ENCODE assay signal across 8 cellular contexts in genomic region chr14:77139540-77140342, GRCh38. TPM values are rescaled to one million over a fixed set of nuclear protein-coding genes. Genes with fewer than 3 reads are reported as not detected.
A peak's percentile ranks its signal among the peaks of the same experiment; 100 is the strongest.
DNase-seq lines count a peak whose midpoint lies in the region; ATAC-seq, FAIRE-seq and TF ChIP-seq lines count a peak whose summit lies in the region.

No MANE protein-coding gene starts in this region.

- no peak for ATAC-seq in GM18858 (IDR thresholded peaks at IDR 0.05; ENCODE audit: unreplicated experiment)
- no peak for ATAC-seq in HG02938 (IDR thresholded peaks at IDR 0.05; ENCODE audit: unreplicated experiment)

- peaks cover 12% of the 10 kb centered on the region for H3K4me1 Mint-ChIP-seq in activated T-helper 2 cell treated with anti-CD3 and anti-CD28 coated beads, Interferon-gamma antibody, Interleukin-2, Interleukin-4, amounts not matched to agents 10 μg/mL and 5 μg/mL and 100 μg/mL, durations not matched to agents 14 hours and 24 hours and 36 hours (ENCODE audit: low read depth)

- intact Hi-C loops in activated T-helper 2 cell treated with anti-CD3 and anti-CD28 coated beads, Interferon-gamma antibody, Interleukin-2, Interleukin-4, amounts not matched to agents 10 μg/mL and 5 μg/mL and 100 μg/mL, durations not matched to agents 14 hours and 24 hours and 36 hours (cut with micrococcal nuclease): loop anchor here (10.0 kb wide), 1 partner anchor 765 kb away; the partner anchor contains the start of gene ESRRB

- peak; percentile 69 for FAIRE-seq in GM12891 (lab: Jason Lieb, UNC)

- H3K27me3 Mint-ChIP-seq in activated T-helper 2 cell treated with anti-CD3 and anti-CD28 coated beads, Interferon-gamma antibody, Interleukin-2, Interleukin-4, amounts not matched to agents 10 μg/mL and 5 μg/mL and 100 μg/mL, durations not matched to agents 14 hours and 24 hours and 36 hours (ENCODE audit: low read depth): peaks cover 52% of the 10 kb centered on the region

- no peak for TF ChIP-seq POLR2A in GM12891 (IDR thresholded peaks at IDR 0.05; ENCODE audit: low read depth, low read length)

- DNase-seq in AG08396 (ENCODE audit: low spot score) (peak; percentile 77), GM12891 (ENCODE audit: insufficient read length, low spot score) (peak; percentile 66), NCI-H510A treated with DMSO at 0.1 percent for 48 hours (lab: John Stamatoyannopoulos, UW) (peak; percentile 66), hepatic stellate cell (ENCODE audit: low spot score) (peak; percentile 61)
- DNase-seq in activated T-helper 2 cell treated with anti-CD3 and anti-CD28 coated beads, Interferon-gamma antibody, Interleukin-2, Interleukin-4, amounts not matched to agents 10 μg/mL and 5 μg/mL and 100 μg/mL, durations not matched to agents 14 hours and 24 hours and 36 hours (ENCODE audit: low spot score): peak; percentile 43
- peak; percentile 76 for DNase-seq in stimulated activated CD4-positive, alpha-beta T cell treated with anti-CD3 and anti-CD28 coated beads, Interleukin-15, amount 100 ng/mL, for 24 hours

- H3K9me3 Mint-ChIP-seq in activated T-helper 2 cell treated with anti-CD3 and anti-CD28 coated beads, Interferon-gamma antibody, Interleukin-2, Interleukin-4, amounts not matched to agents 10 μg/mL and 5 μg/mL and 100 μg/mL, durations not matched to agents 14 hours and 24 hours and 36 hours: no peaks in the 10 kb centered on the region

- H3K27ac Mint-ChIP-seq in activated T-helper 2 cell treated with anti-CD3 and anti-CD28 coated beads, Interferon-gamma antibody, Interleukin-2, Interleukin-4, amounts not matched to agents 10 μg/mL and 5 μg/mL and 100 μg/mL, durations not matched to agents 14 hours and 24 hours and 36 hours: no peak overlapping the region

- no peak overlapping the region for H3K4me3 Mint-ChIP-seq in activated T-helper 2 cell treated with anti-CD3 and anti-CD28 coated beads, Interferon-gamma antibody, Interleukin-2, Interleukin-4, amounts not matched to agents 10 μg/mL and 5 μg/mL and 100 μg/mL, durations not matched to agents 14 hours and 24 hours and 36 hours (ENCODE audit: low read depth)

- H3K36me3 Mint-ChIP-seq in activated T-helper 2 cell treated with anti-CD3 and anti-CD28 coated beads, Interferon-gamma antibody, Interleukin-2, Interleukin-4, amounts not matched to agents 10 μg/mL and 5 μg/mL and 100 μg/mL, durations not matched to agents 14 hours and 24 hours and 36 hours (ENCODE audit: low read depth): no peaks in the 10 kb centered on the region

TF ChIP-seq in GM12891, 5 proteins besides CTCF, POLR2A, EP300 and RAD21:
- TF ChIP-seq SPI1 (IDR thresholded peaks at IDR 0.05; ENCODE audit: low read depth, low read length) (no peak), POLR2AphosphoS5 (IDR thresholded peaks at IDR 0.05; ENCODE audit: low read depth, low read length) (no peak), TAF1 (IDR thresholded peaks at IDR 0.05; ENCODE audit: low read depth, low read length) (no peak), POU2F2 (IDR thresholded peaks at IDR 0.05; ENCODE audit: low read depth, low read length) (no peak), PAX5 (IDR thresholded peaks at IDR 0.05; ENCODE audit: insufficient read depth, low read length, severe bottlenecking) (no peak)

RNA-seq across cellular contexts. Expression of gene ZDHHC22, which starts 1.9 kb away (rescaled TPM):
- not detected for polyA plus RNA-seq in GM12891 (2012; ENCODE audit: low read depth, missing spikeins)
- not detected in 2 replicates for total RNA-seq in activated T-helper 2 cell treated with anti-CD3 and anti-CD28 coated beads, Interferon-gamma antibody, Interleukin-2, Interleukin-4, amounts not matched to agents 10 μg/mL and 5 μg/mL and 100 μg/mL, durations not matched to agents 14 hours and 24 hours and 36 hours

RNA-seq across cellular contexts. Expression of gene CIPC, which starts 41.7 kb away (rescaled TPM):
- 6.4 TPM for polyA plus RNA-seq in GM12891 (2012; ENCODE audit: low read depth, missing spikeins)
- 10.9 and 11.3 TPM in 2 replicates for total RNA-seq in activated T-helper 2 cell treated with anti-CD3 and anti-CD28 coated beads, Interferon-gamma antibody, Interleukin-2, Interleukin-4, amounts not matched to agents 10 μg/mL and 5 μg/mL and 100 μg/mL, durations not matched to agents 14 hours and 24 hours and 36 hours

RNA-seq across cellular contexts. Expression of gene TMEM63C, which starts 41.9 kb away (rescaled TPM):
- polyA plus RNA-seq in GM12891 (2012; ENCODE audit: low read depth, missing spikeins): 0.04 TPM
- 0.53 and 1.0 TPM in 2 replicates for total RNA-seq in activated T-helper 2 cell treated with anti-CD3 and anti-CD28 coated beads, Interferon-gamma antibody, Interleukin-2, Interleukin-4, amounts not matched to agents 10 μg/mL and 5 μg/mL and 100 μg/mL, durations not matched to agents 14 hours and 24 hours and 36 hours
